ENCODE assay signal across 32 cellular contexts in genomic region chr4:129839687-129840086, GRCh38.
DNase-seq lines count a peak whose midpoint lies in the region; ATAC-seq and TF ChIP-seq lines count a peak whose summit lies in the region.
"Had no signal": no experiment of that assay in that cellular context is flagged by ENCODE, and none has a peak within 500 bp of the region (broad histone marks: within the 10 kb centered on the region; RNA-seq: fewer than 3 reads in every experiment).

No MANE protein-coding gene starts in this region.

- H3K9me3 Mint-ChIP-seq in activated naive CD8-positive, alpha-beta T cell treated with anti-CD3 and anti-CD28 coated beads for 36 hours: peaks cover 5% of the 10 kb centered on the region
- H3K9me3 Mint-ChIP-seq: activated naive CD4-positive, alpha-beta T cell treated with anti-CD3 and anti-CD28 coated beads, Interleukin-2, amount 10 ng/mL, durations not matched to agents 7 days and 5 days had no signal

- no peak overlapping the region for H3K4me3 ChIP-seq in brain microvascular endothelial cell (ENCODE audit: low read depth, low read length)
- H3K4me3 ChIP-seq: GM23248, lower lobe of right lung, PC-9, thyroid gland, vagina had no signal

- no peak overlapping the region for H3K27ac Mint-ChIP-seq in activated naive CD8-positive, alpha-beta T cell treated with anti-CD3 and anti-CD28 coated beads for 36 hours
- H3K27ac Mint-ChIP-seq: activated CD8-positive, alpha-beta T cell treated with anti-CD3 and anti-CD28 coated beads, Interleukin-2, amount 10 ng/mL, durations not matched to agents 7 days and 5 days; activated naive CD4-positive, alpha-beta T cell treated with anti-CD3 and anti-CD28 coated beads, Interleukin-2, amount 10 ng/mL, durations not matched to agents 7 days and 5 days; activated T-helper 17 cell treated with anti-CD3 and anti-CD28 coated beads, Interleukin-2, amount 50 U/mL, for 72 hours; B cell; CD4-positive, alpha-beta memory T cell; naive thymus-derived CD8-positive, alpha-beta T cell; T-helper 2 cell treated with Interferon-gamma antibody and Interleukin-4, amounts not matched to agents 5 μg/mL and 100 μg/mL, for 36 hours had no signal

- H3K4me1 Mint-ChIP-seq in activated naive CD8-positive, alpha-beta T cell treated with anti-CD3 and anti-CD28 coated beads for 36 hours: no peaks in the 10 kb centered on the region
- H3K4me1 Mint-ChIP-seq: activated naive CD4-positive, alpha-beta T cell treated with anti-CD3 and anti-CD28 coated beads, Interleukin-2, amount 10 ng/mL, durations not matched to agents 7 days and 5 days; activated T-helper 17 cell treated with anti-CD3 and anti-CD28 coated beads, Interleukin-2, amount 50 U/mL, for 72 hours; B cell; CD4-positive, alpha-beta memory T cell; naive thymus-derived CD8-positive, alpha-beta T cell had no signal

- DNase-seq in EL: peak; percentile 7
- peak; percentile 90 for DNase-seq in RPMI8226
- peak; percentile 34 for DNase-seq in brain microvascular endothelial cell
- peak; percentile 10 for DNase-seq in kidney glomerular epithelial cell (lab: John Stamatoyannopoulos, UW)
- DNase-seq in NCI-H82 treated with DMSO at 0.1 percent for 48 hours (lab: John Stamatoyannopoulos, UW; ENCODE audit: unreplicated experiment): no peak
- no peak for DNase-seq in GOT3 (lab: John Stamatoyannopoulos, UW)
- DNase-seq in activated naive CD8-positive, alpha-beta T cell treated with anti-CD3 and anti-CD28 coated beads for 36 hours: no peak
- DNase-seq: ACHN; activated CD4-positive, alpha-beta T cell treated with anti-CD3 and anti-CD28 coated beads for 1 hour; activated CD8-positive, alpha-beta T cell treated with anti-CD3 and anti-CD28 coated beads, Interleukin-2, amount 10 ng/mL, durations not matched to agents 7 days and 5 days; activated naive CD4-positive, alpha-beta T cell treated with anti-CD3 and anti-CD28 coated beads, Interleukin-2, amount 10 ng/mL, durations not matched to agents 7 days and 5 days; amniotic stem cell; CD4-positive, alpha-beta memory T cell; cortex of kidney; effector memory CD4-positive, alpha-beta T cell; GM23248; lower lobe of right lung; naive thymus-derived CD8-positive, alpha-beta T cell; NCI-H1048; NCI-H1694; NCI-H2171 treated with DMSO at 0.1 percent for 48 hours; NCI-H510A treated with DMSO at 0.1 percent for 48 hours; PC-9; SHP77 treated with DMSO at 0.1 percent for 48 hours; stimulated activated CD4-positive, alpha-beta T cell treated with anti-CD3 and anti-CD28 coated beads, Interleukin-4, amount 100 ng/mL, for 24 hours; thyroid gland had no signal

- H3K27ac ChIP-seq in brain microvascular endothelial cell: no peak overlapping the region
- H3K27ac ChIP-seq: GM23248, lower lobe of right lung, PC-9, thyroid gland, vagina had no signal

- H3K27me3 Mint-ChIP-seq in activated naive CD8-positive, alpha-beta T cell treated with anti-CD3 and anti-CD28 coated beads for 36 hours: no peaks in the 10 kb centered on the region
- H3K27me3 Mint-ChIP-seq: activated naive CD4-positive, alpha-beta T cell treated with anti-CD3 and anti-CD28 coated beads, Interleukin-2, amount 10 ng/mL, durations not matched to agents 7 days and 5 days; activated T-helper 17 cell treated with anti-CD3 and anti-CD28 coated beads, Interleukin-2, amount 50 U/mL, for 72 hours; B cell; CD4-positive, alpha-beta memory T cell; naive thymus-derived CD8-positive, alpha-beta T cell had no signal

- ATAC-seq in GM21447 (IDR thresholded peaks at IDR 0.05; ENCODE audit: unreplicated experiment): no peak
- ATAC-seq: activated CD8-positive, alpha-beta T cell treated with anti-CD3 and anti-CD28 coated beads, Interleukin-2, amount 10 ng/mL, durations not matched to agents 7 days and 5 days; activated T-helper 17 cell treated with anti-CD3 and anti-CD28 coated beads, Interleukin-2, amount 50 U/mL, for 72 hours; lower lobe of right lung; naive thymus-derived CD8-positive, alpha-beta T cell; sciatic nerve had no signal

- H3K4me3 Mint-ChIP-seq in activated naive CD8-positive, alpha-beta T cell treated with anti-CD3 and anti-CD28 coated beads for 36 hours: no peak overlapping the region
- H3K4me3 Mint-ChIP-seq: activated CD8-positive, alpha-beta T cell treated with anti-CD3 and anti-CD28 coated beads, Interleukin-2, amount 10 ng/mL, durations not matched to agents 7 days and 5 days; activated naive CD4-positive, alpha-beta T cell treated with anti-CD3 and anti-CD28 coated beads, Interleukin-2, amount 10 ng/mL, durations not matched to agents 7 days and 5 days; activated T-helper 17 cell treated with anti-CD3 and anti-CD28 coated beads, Interleukin-2, amount 50 U/mL, for 72 hours; B cell; CD4-positive, alpha-beta memory T cell; naive thymus-derived CD8-positive, alpha-beta T cell; T-helper 2 cell treated with Interferon-gamma antibody and Interleukin-4, amounts not matched to agents 5 μg/mL and 100 μg/mL, for 36 hours had no signal

- in situ Hi-C loops in brain microvascular endothelial cell (cut with HindIII; ENCODE audit: low pct_ligation_motif_present, low sequenced_read_pairs): no loop called here

- H3K36me3 Mint-ChIP-seq in activated naive CD8-positive, alpha-beta T cell treated with anti-CD3 and anti-CD28 coated beads for 36 hours: no peaks in the 10 kb centered on the region
- H3K36me3 Mint-ChIP-seq: activated naive CD4-positive, alpha-beta T cell treated with anti-CD3 and anti-CD28 coated beads, Interleukin-2, amount 10 ng/mL, durations not matched to agents 7 days and 5 days; CD4-positive, alpha-beta memory T cell; naive thymus-derived CD8-positive, alpha-beta T cell had no signal

- H3K27me3 ChIP-seq in brain microvascular endothelial cell (replicated peaks): no peaks in the 10 kb centered on the region
- H3K27me3 ChIP-seq: thyroid gland, vagina had no signal

- TF ChIP-seq CTCF in brain microvascular endothelial cell (IDR thresholded peaks at IDR 0.05; ENCODE audit: low read depth, low read length, missing control alignments): no peak

- no peaks in the 10 kb centered on the region for H3K36me3 ChIP-seq in brain microvascular endothelial cell (replicated peaks)
- H3K36me3 ChIP-seq: lower lobe of right lung, thyroid gland, vagina had no signal

Comparison
In these comparisons a context has a peak if more than half of its experiments do, and no peak if none do; other contexts are left out.
1. DNase-seq: peak in EL (single experiment), RPMI8226 (single experiment), brain microvascular endothelial cell (single experiment) and kidney glomerular epithelial cell (single experiment); none in NCI-H82 treated with DMSO at 0.1 percent for 48 hours (single experiment), GOT3 (single experiment) and activated naive CD8-positive, alpha-beta T cell treated with anti-CD3 and anti-CD28 coated beads for 36 hours (single experiment).